In genomic region chr20:36573798-36574277, GRCh38 we compare ENCODE assay signal across 8 cellular contexts. TPM values are rescaled to one million over a fixed set of nuclear protein-coding genes. Genes with fewer than 3 reads are reported as not detected.
A peak's percentile ranks its signal among the peaks of the same experiment; 100 is the strongest.
DNase-seq lines count a peak whose midpoint lies in the region; ATAC-seq and TF ChIP-seq lines count a peak whose summit lies in the region.

No MANE protein-coding gene starts in this region.

- in situ Hi-C loops in SK-MEL-5 (cut with HindIII; ENCODE audit: low pct_unique_long_range_greater_than_20kb, low sequenced_read_pairs) = no loop called here

- peak; percentile 1 for ATAC-seq in left lobe of liver
- ATAC-seq in GM21447 (IDR thresholded peaks at IDR 0.05; ENCODE audit: unreplicated experiment) = no peak
- no peak for ATAC-seq in HG03108 (IDR thresholded peaks at IDR 0.05; ENCODE audit: unreplicated experiment)

- no peaks in the 10 kb centered on the region for H3K27me3 ChIP-seq in H7 (ENCODE audit: control insufficient read depth, insufficient read depth, low read length)

- H3K4me3 ChIP-seq in AG09309 (ENCODE audit: control insufficient read depth, low read depth, low read length) = peak overlapping the region; percentile 83
- peak overlapping the region; percentile 83 for H3K4me3 ChIP-seq in H7 (ENCODE audit: insufficient read depth, low read depth, low read length)

- DNase-seq in AG09309 (ENCODE audit: low read depth) (no peak), H7 (no peak), SK-MEL-5 (ENCODE audit: low read depth, low spot score) (peak; percentile 12), left lobe of liver (ENCODE audit: low spot score) (peak; percentile 56)
- peak; percentile 34 for DNase-seq in central memory CD4-positive, alpha-beta T cell
- DNase-seq in stimulated activated CD8-positive, alpha-beta memory T cell treated with anti-CD3 and anti-CD28 coated beads, Interleukin-4, amount 100 ng/mL, for 48 hours = peak; percentile 53

- no peak for TF ChIP-seq CTCF in AG09309 (IDR thresholded peaks at IDR 0.05; ENCODE audit: control insufficient read depth, insufficient read depth, low read depth, low read length, missing control alignments)

- H3K36me3 ChIP-seq in H7 (replicated peaks; ENCODE audit: control insufficient read depth, insufficient read depth, low read length) = peaks cover 3% of the 10 kb centered on the region

RNA-seq across cellular contexts. Expression of gene TGIF2, which starts 0.4 kb away (rescaled TPM):
- 46.9 and 53.4 TPM in 2 replicates for total RNA-seq in H7 (2014; rRNA removed; shearing (Covaris generic))
- 13.8 and 16.2 TPM in 2 replicates for total RNA-seq in SK-MEL-5 (2014; rRNA removed; shearing (Covaris generic))
- 21.9 and 26.1 TPM in 2 replicates for polyA plus RNA-seq in SK-MEL-5 (2015; cell fraction: cytosol; rRNA removed)
- 9.6 and 17.7 TPM in 2 replicates for polyA plus RNA-seq in SK-MEL-5 (2015; cell fraction: nucleus; rRNA removed)
- 4.6 TPM for total RNA-seq in left lobe of liver

RNA-seq across cellular contexts. Expression of gene RAB5IF, which starts 31.7 kb away (rescaled TPM):
- 104 and 117 TPM in 2 replicates for total RNA-seq in H7 (2014; rRNA removed; shearing (Covaris generic))
- total RNA-seq in SK-MEL-5 (2014; rRNA removed; shearing (Covaris generic)) = 165 and 190 TPM in 2 replicates
- polyA plus RNA-seq in SK-MEL-5 (2015; cell fraction: cytosol; rRNA removed) = 162 and 170 TPM in 2 replicates
- polyA plus RNA-seq in SK-MEL-5 (2015; cell fraction: nucleus; rRNA removed) = 192 and 208 TPM in 2 replicates
- 113 TPM for total RNA-seq in left lobe of liver

RNA-seq across cellular contexts. Expression of gene MYL9, which starts 32.5 kb away (rescaled TPM):
- total RNA-seq in H7 (2014; rRNA removed; shearing (Covaris generic)) = 23.4 and 25.0 TPM in 2 replicates
- total RNA-seq in SK-MEL-5 (2014; rRNA removed; shearing (Covaris generic)) = not detected in 2 replicates
- polyA plus RNA-seq in SK-MEL-5 (2015; cell fraction: cytosol; rRNA removed) = not detected in 2 replicates
- not detected in 2 replicates for polyA plus RNA-seq in SK-MEL-5 (2015; cell fraction: nucleus; rRNA removed)
- 22.8 TPM for total RNA-seq in left lobe of liver

Comparison
In these comparisons a context has a peak if more than half of its experiments do, and no peak if none do; other contexts are left out.
1. DNase-seq: peak in SK-MEL-5 (single experiment), central memory CD4-positive, alpha-beta T cell (single experiment), left lobe of liver (single experiment) and stimulated activated CD8-positive, alpha-beta memory T cell treated with anti-CD3 and anti-CD28 coated beads, Interleukin-4, amount 100 ng/mL, for 48 hours (single experiment); none in AG09309 (single experiment) and H7 (single experiment).
2. RNA of gene MYL9, which starts 32.5 kb away (total RNA-seq): 23.4 to 25.0 TPM in H7 and 22.8 TPM in left lobe of liver (single experiment); not detected in SK-MEL-5; every median in the first group is over 10 times any median in the second.